Comparison of ENCODE assay signal across 26 cellular contexts in the genomic region with DNA sequence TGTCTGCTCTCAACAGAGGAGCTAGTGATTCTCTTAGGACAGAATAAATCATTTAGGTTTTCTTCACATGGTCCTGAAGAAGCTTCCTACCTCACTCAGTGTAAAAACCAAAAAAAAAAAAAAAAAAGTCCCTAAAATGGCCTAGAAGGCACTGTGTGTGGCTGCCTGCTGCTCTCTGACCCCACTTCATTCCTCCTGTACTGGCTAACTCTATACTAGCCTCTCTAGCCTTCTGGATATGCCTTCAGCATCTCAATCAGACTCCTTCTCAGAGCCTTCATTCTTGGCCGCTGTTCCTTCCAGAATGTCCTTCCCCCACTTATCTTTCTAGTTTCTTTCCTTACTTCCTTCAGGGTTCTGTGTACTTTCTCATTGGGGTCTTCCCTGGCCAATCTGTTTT.
A peak's percentile ranks its signal among the peaks of the same experiment; 100 is the strongest.
DNase-seq lines count a peak whose midpoint lies in the region; ATAC-seq, FAIRE-seq and TF ChIP-seq lines count a peak whose summit lies in the region.
"Had no signal": no experiment of that assay in that cellular context is flagged by ENCODE, and none has a peak within 500 bp of the region (broad histone marks: within the 10 kb centered on the region; RNA-seq: fewer than 3 reads in every experiment).

No MANE protein-coding gene starts in this region.

- no peak overlapping the region for H3K56ac ChIP-seq in H1 (replicated peaks; ENCODE audit: insufficient read length, low read depth, low read length)

- H2BK20ac ChIP-seq in H1 (ENCODE audit: low read length) = no peak overlapping the region

- CTCF ChIA-PET in WTC11 (lab: Charles Lee) (interaction anchor here (0.6 kb wide), 1 partner anchor 1333 kb away, joined by 3 read pairs; no protein-coding TSS in a partner anchor), H1 (lab: Charles Lee; ENCODE audit: partially characterized antibody) (interaction anchor here (0.8 kb wide), 1 partner anchor 44 kb away, joined by 3 read pairs; no protein-coding TSS in a partner anchor)

- no peak overlapping the region for H3K4me3 ChIP-seq in H1 (ENCODE audit: extremely low read depth in 1 of 4, insufficient read depth in 2 of 4, low read depth in 3 of 4, low read length in 4 of 4)
- H3K4me3 ChIP-seq: BLaER1 treated with 17β-estradiol and CSF1 and Interleukin-3, amounts not matched to agents 10 nM and 100 nM; dorsolateral prefrontal cortex; heart right ventricle; ovary; thyroid gland had no signal

- H2BK5ac ChIP-seq in H1 (ENCODE audit: low read depth, low read length) = peak overlapping the region; percentile 77; the same call in 1 of the 2 replicates

- POLR2A ChIA-PET in WTC11 (lab: Charles Lee) = interaction anchor here (0.6 kb wide), 1 partner anchor 436 kb away, joined by 3 read pairs; no protein-coding TSS in a partner anchor
- POLR2A ChIA-PET in H1 (lab: Charles Lee; ENCODE audit: partially characterized antibody) = no interaction called here

- 83% methylated on average over 1 of the region's 1 CpG; no CpG with 5 or more reads in 1 of the 2 experiments for WGBS in H1 (ENCODE audit: extremely low coverage in 1 of 2, insufficient coverage in 1 of 2, insufficient read length in 1 of 2, insufficient replicate concordance in 2 of 2, low coverage in 1 of 2, low lambda C conversion rate in 2 of 2, missing lambda C conversion rate in 1 of 2), 2 experiments

- H3K9ac ChIP-seq in H1 (replicated peaks in 1 of 4; ENCODE audit: extremely low read depth in 1 of 4, low read depth in 3 of 4, low read length in 3 of 4) = no peak overlapping the region
- H3K9ac ChIP-seq: BLaER1 treated with 17β-estradiol and CSF1 and Interleukin-3, amounts not matched to agents 10 nM and 100 nM had no signal

- peak overlapping the region; percentile 24; the same call in 1 of the 2 replicates for H2BK15ac ChIP-seq in H1 (ENCODE audit: low read length)

- peaks cover 6% of the 10 kb centered on the region for H3K79me1 ChIP-seq in H1 (ENCODE audit: low read depth, low read length)

- H3K9me3 Mint-ChIP-seq in activated naive CD4-positive, alpha-beta T cell treated with anti-CD3 and anti-CD28 coated beads, Interleukin-2, amount 50 U/mL, for 24 hours = peaks cover 5% of the 10 kb centered on the region
- H3K9me3 Mint-ChIP-seq in WTC11 (peaks cover 19% of the 10 kb centered on the region), nephron progenitor cell (peaks cover 57% of the 10 kb centered on the region)
- peaks cover 33% of the 10 kb centered on the region for H3K9me3 Mint-ChIP-seq in activated T-cell treated with anti-CD3 and anti-CD28 coated beads, Interleukin-2, amount 50 U/mL, for 4 hours

- H4K8ac ChIP-seq in H1 (ENCODE audit: extremely low read depth, insufficient read depth, low read length) = no peak overlapping the region

- H4K5ac ChIP-seq in H1 (ENCODE audit: insufficient read length, low read depth, low read length) = no peak overlapping the region

- H3K23ac ChIP-seq in H1 (ENCODE audit: insufficient read length) = no peak overlapping the region

- no peak overlapping the region for H3K18ac ChIP-seq in H1 (ENCODE audit: extremely low read depth, low read length)

- H3K4me1 ChIP-seq in H1 (replicated peaks in 1 of 4; ENCODE audit: control insufficient read depth in 3 of 4, insufficient read depth in 4 of 4, low read length in 3 of 4) = peaks cover 0 to 7% (median 2%) of the 10 kb centered on the region in 4 experiments; a peak in 4 of 7 replicates

- no peaks in the 10 kb centered on the region for H3K27me3 Mint-ChIP-seq in activated naive CD4-positive, alpha-beta T cell treated with anti-CD3 and anti-CD28 coated beads, Interleukin-2, amount 50 U/mL, for 24 hours
- H3K27me3 Mint-ChIP-seq in WTC11 (ENCODE audit: low read depth) = no peaks in the 10 kb centered on the region
- H3K27me3 Mint-ChIP-seq in nephron progenitor cell (ENCODE audit: low read depth, poor library complexity) = no peaks in the 10 kb centered on the region
- no peaks in the 10 kb centered on the region for H3K27me3 Mint-ChIP-seq in activated T-cell treated with anti-CD3 and anti-CD28 coated beads, Interleukin-2, amount 50 U/mL, for 4 hours (ENCODE audit: low read depth)
- H3K27me3 Mint-ChIP-seq: naive B cell had no signal

- H3K23me2 ChIP-seq in H1 (ENCODE audit: low read depth, low read length) = no peaks in the 10 kb centered on the region

- no peak for DNase-seq in activated naive CD4-positive, alpha-beta T cell treated with Interleukin-2 at 50 U/mL for 16 hours
- DNase-seq in WTC11 (ENCODE audit: low spot score) (no peak), H1 (ENCODE audit: low read depth in 1 of 2, low spot score in 2 of 2) (no peak), nephron progenitor cell (no peak), NCI-H2227 (lab: John Stamatoyannopoulos, UW; ENCODE audit: unreplicated experiment) (no peak), sciatic nerve (ENCODE audit: low spot score) (no peak)
- no peak for DNase-seq in activated T-cell treated with anti-CD3 and anti-CD28 coated beads, Interleukin-2, amount 50 U/mL, for 4 hours
- DNase-seq: activated CD4-positive, alpha-beta T cell treated with anti-CD3 and anti-CD28 coated beads, Interleukin-2, amount 50 U/mL, for 4 hours; activated naive CD4-positive, alpha-beta T cell; COR-L47; DMS79 treated with DMSO at 0.1 percent for 48 hours; dorsolateral prefrontal cortex; heart right ventricle; naive B cell; NCI-H1048; NCI-H1694 treated with DMSO at 0.1 percent for 48 hours; NCI-H526 treated with DMSO at 0.1 percent for 48 hours; ovary; stimulated activated CD4-positive, alpha-beta T cell treated with anti-CD3 and anti-CD28 coated beads, Interleukin-4, amount 100 ng/mL, for 4 hours; stimulated activated naive CD4-positive, alpha-beta T cell treated with Interleukin-2 at 50 U/mL for 16 hours; thyroid gland; WERI-Rb-1 had no signal

- H3K4ac ChIP-seq in H1 (replicated peaks; ENCODE audit: insufficient read length, low read depth, low read length) = no peak overlapping the region

- no peak overlapping the region for H2BK12ac ChIP-seq in H1 (ENCODE audit: low read depth, low read length)

- no peak overlapping the region for H3K27ac ChIP-seq in H1 (ENCODE audit: low read depth, low read length)
- H3K27ac ChIP-seq: ovary, thyroid gland, WERI-Rb-1 had no signal

- no peak for TF ChIP-seq EP300 in H1 (IDR thresholded peaks at IDR 0.05; ENCODE audit: borderline replicate concordance in 1 of 2, low read depth in 2 of 2, low read length in 2 of 2)

- peaks cover 0 to 3% of the 10 kb centered on the region in 2 experiments; a peak in 1 of 4 replicates for H3K9me3 ChIP-seq in H1 (ENCODE audit: insufficient read depth in 2 of 2, low read depth in 1 of 2, low read length in 1 of 2)
- H3K9me3 ChIP-seq: ovary, thyroid gland had no signal

- intact Hi-C loops in sciatic nerve (cut with DNase I) = no loop called here

- no peak for TF ChIP-seq POLR2A in H1 (IDR thresholded peaks at IDR 0.05; ENCODE audit: control extremely low read depth in 1 of 2, low read depth in 2 of 2, low read length in 2 of 2)

- H2AK5ac ChIP-seq in H1 (ENCODE audit: low read depth, low read length) = 0 out of 2 replicates have a peak overlapping the region, but pooled peaks have one; percentile 70

- peaks cover 0 to 3% (median 0%) of the 10 kb centered on the region in 4 experiments; a peak in 1 of 8 replicates for H3K36me3 ChIP-seq in H1 (ENCODE audit: control insufficient read depth in 2 of 4, insufficient read depth in 4 of 4, low read length in 3 of 4)
- H3K36me3 ChIP-seq: ovary, thyroid gland, WERI-Rb-1 had no signal

- H3K27ac Mint-ChIP-seq in activated naive CD4-positive, alpha-beta T cell treated with anti-CD3 and anti-CD28 coated beads, Interleukin-2, amount 50 U/mL, for 24 hours = peak overlapping the region; percentile 87
- peak overlapping the region; percentile 2; the same call in 1 of the 2 replicates for H3K27ac Mint-ChIP-seq in WTC11
- H3K27ac Mint-ChIP-seq in nephron progenitor cell = peak overlapping the region; percentile 87
- H3K27ac Mint-ChIP-seq: memory B cell had no signal

- no peak for FAIRE-seq in H1 (lab: Jason Lieb, UNC)
- FAIRE-seq: GM18507 had no signal

- H3K4me1 Mint-ChIP-seq in activated naive CD4-positive, alpha-beta T cell treated with anti-CD3 and anti-CD28 coated beads, Interleukin-2, amount 50 U/mL, for 24 hours = peaks cover 74% of the 10 kb centered on the region
- peaks cover 27% of the 10 kb centered on the region for H3K4me1 Mint-ChIP-seq in WTC11
- H3K4me1 Mint-ChIP-seq in nephron progenitor cell = peaks cover 10% of the 10 kb centered on the region
- H3K4me1 Mint-ChIP-seq in activated T-cell treated with anti-CD3 and anti-CD28 coated beads, Interleukin-2, amount 50 U/mL, for 4 hours (ENCODE audit: low read depth) = peaks cover 48% of the 10 kb centered on the region

- H2BK120ac ChIP-seq in H1 (replicated peaks; ENCODE audit: low read depth, low read length) = no peak overlapping the region

- TF ChIP-seq CTCF in WTC11 (IDR thresholded peaks at IDR 0.05) (no peak), H1 (IDR thresholded peaks at IDR 0.05; ENCODE audit: control extremely low read depth in 1 of 3, insufficient read depth in 1 of 3, low read depth in 1 of 3, low read length in 3 of 3) (no peak), nephron progenitor cell (IDR thresholded peaks at IDR 0.05) (no peak)

- H3K4me2 ChIP-seq in H1 (ENCODE audit: insufficient read depth in 1 of 2, low read depth in 2 of 2, low read length in 2 of 2) = no peak overlapping the region
- H3K4me2 ChIP-seq: BLaER1 treated with 17β-estradiol and CSF1 and Interleukin-3, amounts not matched to agents 10 nM and 100 nM had no signal

- H2AFZ ChIP-seq in H1 (ENCODE audit: low read length) = no peak overlapping the region

- H4K20me1 ChIP-seq in H1 (replicated peaks in 1 of 2; ENCODE audit: control insufficient read depth in 1 of 2, insufficient read depth in 2 of 2, low read length in 2 of 2) = peaks cover 0 to 2% of the 10 kb centered on the region in 2 experiments

- H3K79me2 ChIP-seq in H1 (ENCODE audit: control insufficient read depth in 1 of 2, insufficient read depth in 2 of 2, low read length in 2 of 2) = peaks cover 0 to 90% of the 10 kb centered on the region in 2 experiments; a peak in 2 of 4 replicates

- H3K36me3 Mint-ChIP-seq in activated naive CD4-positive, alpha-beta T cell treated with anti-CD3 and anti-CD28 coated beads, Interleukin-2, amount 50 U/mL, for 24 hours = peaks cover 33% of the 10 kb centered on the region
- H3K36me3 Mint-ChIP-seq in WTC11 = peaks cover 16% of the 10 kb centered on the region
- peaks cover 63% of the 10 kb centered on the region for H3K36me3 Mint-ChIP-seq in nephron progenitor cell (ENCODE audit: low read depth)
- H3K36me3 Mint-ChIP-seq in activated T-cell treated with anti-CD3 and anti-CD28 coated beads, Interleukin-2, amount 50 U/mL, for 4 hours (ENCODE audit: insufficient read depth) = peaks cover 15% of the 10 kb centered on the region

- H3K4me3 Mint-ChIP-seq in activated naive CD4-positive, alpha-beta T cell treated with anti-CD3 and anti-CD28 coated beads, Interleukin-2, amount 50 U/mL, for 24 hours = peak overlapping the region; percentile 3
- H3K4me3 Mint-ChIP-seq in WTC11 (no peak overlapping the region), nephron progenitor cell (no peak overlapping the region)
- H3K4me3 Mint-ChIP-seq in activated T-cell treated with anti-CD3 and anti-CD28 coated beads, Interleukin-2, amount 50 U/mL, for 4 hours = no peak overlapping the region
- H3K4me3 Mint-ChIP-seq: memory B cell, naive B cell had no signal

- peak; percentile 52 for ATAC-seq in WTC11
- ATAC-seq in sciatic nerve = no peak
- no peak for ATAC-seq in activated T-cell treated with anti-CD3 and anti-CD28 coated beads, Interleukin-2, amount 50 U/mL, for 4 hours

- H4K91ac ChIP-seq in H1 (replicated peaks; ENCODE audit: insufficient read length, low read length) = no peak overlapping the region

- no peak overlapping the region for H3K14ac ChIP-seq in H1 (ENCODE audit: insufficient read length)

- TF ChIP-seq RAD21 in H1 (IDR thresholded peaks at IDR 0.05 in 1 of 2, conservative IDR thresholded peaks at IDR 0.05 in 1 of 2; ENCODE audit: low read depth in 2 of 2, low read length in 2 of 2) = no peak

- no peaks in the 10 kb centered on the region for H3K27me3 ChIP-seq in H1 (replicated peaks in 1 of 4; ENCODE audit: control insufficient read depth in 3 of 4, extremely low read depth in 1 of 4, insufficient read depth in 3 of 4, low read length in 3 of 4)
- H3K27me3 ChIP-seq: BLaER1 treated with 17β-estradiol and CSF1 and Interleukin-3, amounts not matched to agents 10 nM and 100 nM; dorsolateral prefrontal cortex; heart right ventricle; ovary; thyroid gland had no signal

Comparison
In these comparisons a context has a peak if more than half of its experiments do, and no peak if none do; other contexts are left out.
1. H3K27ac Mint-ChIP-seq: peak in every context shown above with its lines; median percentile 87 in activated naive CD4-positive, alpha-beta T cell treated with anti-CD3 and anti-CD28 coated beads, Interleukin-2, amount 50 U/mL, for 24 hours; 87 in nephron progenitor cell; 2 in WTC11.